1 cellular context compared by ENCODE assay signal in the genomic region with DNA sequence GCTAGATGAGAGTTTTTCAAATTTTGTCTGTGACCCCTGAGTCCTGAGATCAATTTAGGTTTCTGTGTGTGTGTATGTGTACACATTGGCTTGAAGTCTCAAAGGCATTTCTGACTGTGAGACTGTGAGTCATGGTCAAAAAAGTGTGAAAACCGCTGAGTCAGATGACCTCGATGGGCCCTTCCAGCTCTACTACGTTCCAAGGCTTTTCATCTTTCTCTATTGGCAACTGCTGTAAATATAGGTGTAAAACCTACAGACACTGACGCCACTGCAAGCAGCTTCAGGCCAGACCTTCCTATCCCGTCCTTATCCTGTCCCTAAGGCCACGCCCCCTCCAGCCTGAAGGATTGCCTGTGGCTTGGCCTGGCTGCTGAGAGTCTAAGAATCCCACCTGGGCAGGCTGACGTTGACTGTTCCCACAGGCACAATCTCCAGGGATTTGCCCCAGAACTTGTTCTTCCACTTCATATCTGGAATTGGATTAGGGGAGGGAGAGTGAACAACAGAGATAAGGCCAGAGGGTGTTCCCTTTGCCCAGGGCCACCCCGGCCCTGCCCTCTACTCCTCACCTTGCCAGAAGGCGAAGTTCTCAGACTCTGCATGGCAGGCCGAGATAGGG.
TF ChIP-seq lines count a peak whose summit lies in the region.

No MANE protein-coding gene starts in this region.

TF ChIP-seq in endothelial cell of umbilical vein, 7 proteins besides CTCF, POLR2A, EP300 and RAD21:
- peak; percentile 78 for TF ChIP-seq FOS (IDR thresholded peaks at IDR 0.05; ENCODE audit: borderline replicate concordance, insufficient read depth, low read length)
- no peak for TF ChIP-seq POLR2AphosphoS5 (IDR thresholded peaks at IDR 0.05; ENCODE audit: insufficient read depth, low read depth, low read length)
- peak; percentile 46 for TF ChIP-seq JUN (IDR thresholded peaks at IDR 0.05; ENCODE audit: borderline replicate concordance, insufficient read depth, insufficient read length, low read depth)
TF ChIP-seq in endothelial cell of umbilical vein: peak in this region for 2.
